ENCODE assay signal across 12 cellular contexts in the genomic region with DNA sequence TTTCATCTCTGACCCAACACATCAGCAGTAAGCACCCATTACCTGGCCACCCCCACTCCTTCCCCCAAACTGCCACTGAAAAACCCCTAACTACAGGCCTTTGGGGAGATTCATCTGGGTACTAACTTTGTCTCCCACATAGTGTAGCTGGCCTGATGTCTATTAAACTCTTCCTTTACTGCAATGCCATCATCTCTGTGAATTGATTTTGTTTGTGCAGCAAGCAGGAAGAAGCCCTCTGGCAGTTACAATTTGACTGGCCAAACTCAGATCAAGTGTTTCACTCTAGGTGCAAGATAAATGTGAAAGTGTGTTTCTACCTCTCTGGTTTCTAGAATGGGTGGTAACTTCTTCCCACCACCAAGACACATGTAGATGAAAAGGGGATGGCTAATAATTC. TPM values are rescaled to one million over a fixed set of nuclear protein-coding genes. Genes with fewer than 3 reads are reported as not detected.
A peak's percentile ranks its signal among the peaks of the same experiment; 100 is the strongest.
DNase-seq lines count a peak whose midpoint lies in the region; ATAC-seq and TF ChIP-seq lines count a peak whose summit lies in the region.
"Had no signal": no experiment of that assay in that cellular context is flagged by ENCODE, and none has a peak within 500 bp of the region (broad histone marks: within the 10 kb centered on the region; RNA-seq: fewer than 3 reads in every experiment).

No MANE protein-coding gene starts in this region.

- POLR2A ChIA-PET in RWPE1 (lab: Yijun Ruan, JAX; ENCODE audit: low non-redundant PET): no interaction called here

- DNase-seq in NCI-H345 treated with DMSO at 0.1 percent for 48 hours (lab: John Stamatoyannopoulos, UW; ENCODE audit: unreplicated experiment): no peak
- DNase-seq in CD1c-positive myeloid dendritic cell (ENCODE audit: extremely low spot score): no peak
- DNase-seq in RWPE1 (ENCODE audit: low spot score): no peak
- DNase-seq in upper lobe of right lung: no peak
- DNase-seq: gastrocnemius medialis; left colon; stimulated activated naive CD4-positive, alpha-beta T cell had no signal

- no peak for TF ChIP-seq CTCF in RWPE1 (conservative IDR thresholded peaks at IDR 0.05; ENCODE audit: low read depth)
- TF ChIP-seq CTCF in upper lobe of right lung (IDR thresholded peaks at IDR 0.05): no peak

- intact Hi-C loops in upper lobe of right lung (cut with DNase I): no loop called here

- H3K9me3 ChIP-seq in ES-I3 (ENCODE audit: control insufficient read depth, insufficient read depth, low read length) (no peaks in the 10 kb centered on the region), upper lobe of right lung (no peaks in the 10 kb centered on the region)
- H3K9me3 ChIP-seq: gastrocnemius medialis had no signal

- H3K4me1 ChIP-seq in ES-I3 (ENCODE audit: insufficient read depth, low read length) (peaks cover 36% of the 10 kb centered on the region), upper lobe of right lung (no peaks in the 10 kb centered on the region)
- H3K4me1 ChIP-seq: gastrocnemius medialis had no signal

- 0 out of 2 replicates have a peak overlapping the region, but pooled peaks have one; percentile 7 for H3K9ac ChIP-seq in ES-I3 (ENCODE audit: low read depth, low read length)

- ATAC-seq in GM18907 (IDR thresholded peaks at IDR 0.05; ENCODE audit: unreplicated experiment) (peak; percentile 81), HG02571 (IDR thresholded peaks at IDR 0.05; ENCODE audit: unreplicated experiment) (peak; percentile 62), HG03432 (IDR thresholded peaks at IDR 0.05; ENCODE audit: unreplicated experiment) (peak; percentile 63), upper lobe of right lung (no peak)
- ATAC-seq: gastrocnemius medialis, left colon had no signal

- CTCF ChIA-PET in RWPE1 (lab: Yijun Ruan, JAX): no interaction called here

- H3K36me3 ChIP-seq in ES-I3 (ENCODE audit: insufficient read depth, low read length) (no peaks in the 10 kb centered on the region), upper lobe of right lung (no peaks in the 10 kb centered on the region)
- H3K36me3 ChIP-seq: gastrocnemius medialis had no signal

- peaks cover 7% of the 10 kb centered on the region for H3K27me3 ChIP-seq in upper lobe of right lung
- H3K27me3 ChIP-seq: gastrocnemius medialis had no signal

- no peak overlapping the region for H3K4me3 ChIP-seq in upper lobe of right lung
- H3K4me3 ChIP-seq: gastrocnemius medialis had no signal

- H3K27ac ChIP-seq in RWPE1 (no peak overlapping the region), upper lobe of right lung (no peak overlapping the region)
- H3K27ac ChIP-seq: gastrocnemius medialis had no signal

RNA-seq across cellular contexts. Expression of a gene that starts 26.7 kb away (rescaled TPM):
- not detected for total RNA-seq in upper lobe of right lung
- total RNA-seq: activated CD8-positive, alpha-beta memory T cell treated with anti-CD3 and anti-CD28 coated beads for 36 hours; gastrocnemius medialis; left colon had no signal

RNA-seq across cellular contexts. Expression of a gene that starts 44.6 kb away (rescaled TPM):
- not detected for total RNA-seq in upper lobe of right lung
- total RNA-seq: activated CD8-positive, alpha-beta memory T cell treated with anti-CD3 and anti-CD28 coated beads for 36 hours; gastrocnemius medialis; left colon had no signal
